In genomic region chr12:7031306-7031705, GRCh38 we compare ENCODE assay signal across 19 cellular contexts. TPM values are rescaled to one million over a fixed set of nuclear protein-coding genes. Genes with fewer than 3 reads are reported as not detected.
"Had no signal": no experiment of that assay in that cellular context is flagged by ENCODE, and none has a peak within 500 bp of the region (broad histone marks: within the 10 kb centered on the region; RNA-seq: fewer than 3 reads in every experiment).

No MANE protein-coding gene starts in this region.

- ATAC-seq: foreskin keratinocyte, gastroesophageal sphincter, left colon, left lung, left ventricle myocardium superior, lower lobe of right lung, mucosa of descending colon had no signal

- H3K36me3 ChIP-seq: esophagus muscularis mucosa, gastroesophageal sphincter, heart right ventricle, left lung, lower lobe of right lung had no signal

- H3K4me1 ChIP-seq: esophagus muscularis mucosa, foreskin keratinocyte, gastroesophageal sphincter, heart right ventricle, left lung, lower lobe of right lung had no signal

- H3K27me3 ChIP-seq: dorsolateral prefrontal cortex, esophagus muscularis mucosa, foreskin keratinocyte, gastroesophageal sphincter, heart right ventricle, left lung had no signal

- H3K9me3 ChIP-seq: esophagus muscularis mucosa, gastroesophageal sphincter, heart right ventricle, left lung, lower lobe of right lung, mucosa of descending colon had no signal

- H3K27ac ChIP-seq: coronary artery, dorsolateral prefrontal cortex, esophagus muscularis mucosa, foreskin keratinocyte, gastroesophageal sphincter, heart right ventricle, left lung, lower lobe of right lung had no signal

- H3K4me3 ChIP-seq: coronary artery, dorsolateral prefrontal cortex, esophagus muscularis mucosa, gastroesophageal sphincter, heart right ventricle, left lung, lower lobe of right lung, mucosa of descending colon had no signal

- DNase-seq: dermis blood vessel endothelial cell; dorsolateral prefrontal cortex; effector CD4-positive, alpha-beta T cell; effector memory CD4-positive, alpha-beta T cell; foreskin keratinocyte; heart right ventricle; hippocampal formation; immature natural killer cell; kidney; kidney glomerular epithelial cell; left colon; left lung; left ventricle myocardium superior; lower lobe of right lung; mesenchymal stem cell; mucosa of descending colon had no signal

RNA-seq across cellular contexts. Expression of gene C1S, which starts 29.2 kb away (rescaled TPM):
- polyA plus RNA-seq: immature natural killer cell had no signal
